8 cellular contexts compared by ENCODE assay signal in genomic region chr2:193584522-193584938, GRCh38.
DNase-seq lines count a peak whose midpoint lies in the region; ATAC-seq and TF ChIP-seq lines count a peak whose summit lies in the region.

No MANE protein-coding gene starts in this region.

- intact Hi-C loops in ovary (cut with DNase I) = no loop called here

- peaks cover 3% of the 10 kb centered on the region; the same call in 1 of the 2 replicates for H3K4me1 ChIP-seq in iPS DF 6.9 (ENCODE audit: control insufficient read depth, insufficient read depth, low read length)
- no peaks in the 10 kb centered on the region for H3K4me1 ChIP-seq in ovary (ENCODE audit: insufficient read depth)

- WGBS in iPS DF 6.9 (ENCODE audit: insufficient coverage, insufficient read length) = no CpG with 5 or more reads among the region's 1 CpG
- WGBS in ovary, 3 donors = 69 to 100% (median 87%) methylated on average over 1 of the region's 1 CpG

- H3K4me3 ChIP-seq in iPS DF 6.9 (ENCODE audit: low read length) = no peak overlapping the region
- no peak overlapping the region for H3K4me3 ChIP-seq in ovary

- no peak overlapping the region for H3K27ac ChIP-seq in iPS DF 6.9 (ENCODE audit: low read length)
- no peak overlapping the region for H3K27ac ChIP-seq in ovary

- TF ChIP-seq CTCF in ovary (IDR thresholded peaks at IDR 0.05) = no peak

- ATAC-seq in GM19395 (IDR thresholded peaks at IDR 0.05; ENCODE audit: unreplicated experiment) (peak; percentile 91), HG03354 (IDR thresholded peaks at IDR 0.05; ENCODE audit: poor library complexity, severe bottlenecking, unreplicated experiment) (peak; percentile 93)

- H3K9me3 ChIP-seq in iPS DF 6.9 (ENCODE audit: control insufficient read depth, insufficient read depth, low read length) = no peaks in the 10 kb centered on the region
- no peaks in the 10 kb centered on the region for H3K9me3 ChIP-seq in ovary

- peak; percentile 58 for DNase-seq in D341Med (ENCODE audit: low spot score)
- DNase-seq in RPMI7951 (ENCODE audit: low read depth) = peak; percentile 35
- peak; percentile 35 for DNase-seq in iPS DF 6.9 (ENCODE audit: low read depth, low spot score)
- no peak for DNase-seq in ovary
- DNase-seq in mesenteric fat pad (ENCODE audit: low spot score) = no peak
- DNase-seq in superior temporal gyrus (ENCODE audit: extremely low spot score) = no peak

- TF ChIP-seq EP300 in ovary (IDR thresholded peaks at IDR 0.05) = no peak

- H3K27me3 ChIP-seq in iPS DF 6.9 (ENCODE audit: control insufficient read depth, insufficient read depth, low read length) (no peaks in the 10 kb centered on the region), ovary (no peaks in the 10 kb centered on the region)

- H3K36me3 ChIP-seq in iPS DF 6.9 (ENCODE audit: control insufficient read depth, insufficient read depth, low read length) = no peaks in the 10 kb centered on the region
- no peaks in the 10 kb centered on the region for H3K36me3 ChIP-seq in ovary

- TF ChIP-seq POLR2A in ovary (IDR thresholded peaks at IDR 0.05) = no peak

Comparison
In these comparisons a context has a peak if more than half of its experiments do, and no peak if none do; other contexts are left out.
1. DNase-seq: peak in D341Med (single experiment), RPMI7951 (single experiment) and iPS DF 6.9 (single experiment); none in ovary (0 of 5), mesenteric fat pad (single experiment) and superior temporal gyrus (single experiment).